9 cellular contexts compared by ENCODE assay signal in the genomic region with DNA sequence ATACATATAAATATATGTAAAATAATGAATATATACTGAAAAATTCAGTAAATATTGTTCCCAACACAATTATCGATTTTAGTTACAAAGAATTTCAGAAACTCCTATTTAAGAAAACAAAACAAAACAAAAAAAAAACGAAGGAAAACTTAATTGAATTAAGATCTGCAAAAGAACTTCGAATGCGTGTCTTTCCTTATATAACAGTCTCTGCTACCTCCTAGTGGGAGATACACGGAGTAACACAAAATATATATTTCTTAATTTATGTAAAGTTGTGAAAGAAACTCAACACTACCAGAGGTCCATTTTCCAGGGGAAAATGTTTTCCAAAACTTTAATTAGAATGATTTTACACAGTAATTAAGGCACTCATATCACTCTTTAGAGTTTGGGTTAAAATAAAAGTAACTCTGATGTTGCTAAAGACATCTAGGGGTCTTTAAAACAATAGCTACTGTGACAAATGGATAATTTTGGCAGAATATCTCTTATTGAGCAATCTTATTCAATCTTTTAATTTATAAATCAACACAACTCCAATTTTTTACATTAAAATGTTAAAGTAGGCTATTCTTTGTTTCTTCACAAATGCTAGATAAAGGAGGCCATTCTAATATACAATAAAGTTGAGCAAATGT. TPM values are rescaled to one million over a fixed set of nuclear protein-coding genes. Genes with fewer than 3 reads are reported as not detected.
A peak's percentile ranks its signal among the peaks of the same experiment; 100 is the strongest.
DNase-seq lines count a peak whose midpoint lies in the region; ATAC-seq and TF ChIP-seq lines count a peak whose summit lies in the region.
"Had no signal": no experiment of that assay in that cellular context is flagged by ENCODE, and none has a peak within 500 bp of the region (broad histone marks: within the 10 kb centered on the region; RNA-seq: fewer than 3 reads in every experiment).

No MANE protein-coding gene starts in this region.

- H3F3A ChIP-seq in PC-3 (ENCODE audit: low read length, unreplicated experiment), result no peaks in the 10 kb centered on the region

- BruUV-seq in PC-3 (replicated peaks; lab: Mats Ljungman, UMichigan), result no TSS peak

- no peak overlapping the region for H3K27ac Mint-ChIP-seq in activated naive CD4-positive, alpha-beta T cell treated with anti-CD3 and anti-CD28 coated beads, Interleukin-2, amount 10 ng/mL, durations not matched to agents 7 days and 5 days
- no peak overlapping the region for H3K27ac Mint-ChIP-seq in activated CD4-positive, alpha-beta T cell treated with anti-CD3 and anti-CD28 coated beads, Interleukin-2, amount 10 ng/mL, durations not matched to agents 7 days and 5 days
- no peak overlapping the region for H3K27ac Mint-ChIP-seq in stimulated activated naive B cell treated with anti-CD40 and anti-IgM and Interleukin-4, amounts not matched to agents 10 μg/mL and 1 μg/mL and 100 μg/mL, for 72 hours

- H3K4me3 ChIP-seq in left ventricle myocardium inferior (no peak overlapping the region), PC-3 (ENCODE audit: low read length) (no peak overlapping the region), fibroblast of pulmonary artery (replicated peaks; ENCODE audit: low read depth, low read length) (no peak overlapping the region)

- no peaks in the 10 kb centered on the region for H3K9me3 Mint-ChIP-seq in activated naive CD4-positive, alpha-beta T cell treated with anti-CD3 and anti-CD28 coated beads, Interleukin-2, amount 10 ng/mL, durations not matched to agents 7 days and 5 days
- no peaks in the 10 kb centered on the region for H3K9me3 Mint-ChIP-seq in activated CD4-positive, alpha-beta T cell treated with anti-CD3 and anti-CD28 coated beads, Interleukin-2, amount 10 ng/mL, durations not matched to agents 7 days and 5 days
- peaks cover 0 to 3% of the 10 kb centered on the region in 2 donors for H3K9me3 Mint-ChIP-seq in stimulated activated naive B cell treated with anti-CD40 and anti-IgM and Interleukin-4, amounts not matched to agents 10 μg/mL and 1 μg/mL and 100 μg/mL, for 72 hours

- no peak overlapping the region for H2AFZ ChIP-seq in PC-3 (ENCODE audit: low read length)

- CTCF ChIA-PET in PC-3 (lab: Charles Lee), result no interaction called here
- CTCF ChIA-PET in activated naive CD4-positive, alpha-beta T cell treated with anti-CD3 and anti-CD28 coated beads, Interleukin-2, amount 10 ng/mL, durations not matched to agents 7 days and 5 days (lab: Charles Lee), result interaction anchor here (0.6 kb wide), 1 partner anchor 519 kb away, joined by 3 read pairs; no protein-coding TSS in a partner anchor
- CTCF ChIA-PET in activated CD4-positive, alpha-beta T cell treated with anti-CD3 and anti-CD28 coated beads, Interleukin-2, amount 10 ng/mL, durations not matched to agents 7 days and 5 days (lab: Charles Lee), result no interaction called here

- H3K36me3 ChIP-seq in left ventricle myocardium inferior (peaks cover 38% of the 10 kb centered on the region), PC-3 (ENCODE audit: low read depth, low read length) (no peaks in the 10 kb centered on the region)
- H3K36me3 ChIP-seq: WERI-Rb-1 had no signal

- no peak overlapping the region for H3K4me3 Mint-ChIP-seq in activated naive CD4-positive, alpha-beta T cell treated with anti-CD3 and anti-CD28 coated beads, Interleukin-2, amount 10 ng/mL, durations not matched to agents 7 days and 5 days
- H3K4me3 Mint-ChIP-seq in activated CD4-positive, alpha-beta T cell treated with anti-CD3 and anti-CD28 coated beads, Interleukin-2, amount 10 ng/mL, durations not matched to agents 7 days and 5 days, result no peak overlapping the region
- H3K4me3 Mint-ChIP-seq in stimulated activated naive B cell treated with anti-CD40 and anti-IgM and Interleukin-4, amounts not matched to agents 10 μg/mL and 1 μg/mL and 100 μg/mL, for 72 hours, result no peak overlapping the region

- ATAC-seq in Right ventricle myocardium inferior (no peak), PC-3 (no peak)
- ATAC-seq in stimulated activated naive B cell treated with anti-CD40 and anti-IgM and Interleukin-4, amounts not matched to agents 10 μg/mL and 1 μg/mL and 100 μg/mL, for 72 hours (replicated peaks), result no peak

- no peak overlapping the region for H3K4me2 ChIP-seq in PC-3 (ENCODE audit: low read length)

- peaks cover 28% of the 10 kb centered on the region for H3K4me1 ChIP-seq in left ventricle myocardium inferior
- no peaks in the 10 kb centered on the region for H3K4me1 ChIP-seq in PC-3 (ENCODE audit: insufficient read depth, low read length)

- H3K4me1 Mint-ChIP-seq in activated naive CD4-positive, alpha-beta T cell treated with anti-CD3 and anti-CD28 coated beads, Interleukin-2, amount 10 ng/mL, durations not matched to agents 7 days and 5 days, result no peaks in the 10 kb centered on the region
- no peaks in the 10 kb centered on the region for H3K4me1 Mint-ChIP-seq in activated CD4-positive, alpha-beta T cell treated with anti-CD3 and anti-CD28 coated beads, Interleukin-2, amount 10 ng/mL, durations not matched to agents 7 days and 5 days
- H3K4me1 Mint-ChIP-seq in stimulated activated naive B cell treated with anti-CD40 and anti-IgM and Interleukin-4, amounts not matched to agents 10 μg/mL and 1 μg/mL and 100 μg/mL, for 72 hours, result no peaks in the 10 kb centered on the region

- TF ChIP-seq CTCF in left ventricle myocardium inferior (IDR thresholded peaks at IDR 0.05; ENCODE audit: borderline replicate concordance), result peak; percentile 48
- TF ChIP-seq CTCF in PC-3 (conservative IDR thresholded peaks at IDR 0.05; ENCODE audit: low read depth, low read length), result peak; percentile 58
- TF ChIP-seq CTCF in fibroblast of pulmonary artery (IDR thresholded peaks at IDR 0.05; ENCODE audit: low read length, missing control alignments), result peak; percentile 53

- H3K79me2 ChIP-seq in PC-3 (ENCODE audit: low read length), result no peaks in the 10 kb centered on the region

- H3K9me3 ChIP-seq in left ventricle myocardium inferior (replicated peaks) (no peaks in the 10 kb centered on the region), PC-3 (ENCODE audit: low read length) (no peaks in the 10 kb centered on the region)

- H4K20me1 ChIP-seq in PC-3 (ENCODE audit: low read length), result no peaks in the 10 kb centered on the region

- H3K9me2 ChIP-seq in PC-3 (replicated peaks; ENCODE audit: low read length), result no peaks in the 10 kb centered on the region

- H3K27me3 ChIP-seq in left ventricle myocardium inferior (ENCODE audit: low read depth) (no peaks in the 10 kb centered on the region), PC-3 (ENCODE audit: low read length) (no peaks in the 10 kb centered on the region)

- no peaks in the 10 kb centered on the region for H3K27me3 Mint-ChIP-seq in activated naive CD4-positive, alpha-beta T cell treated with anti-CD3 and anti-CD28 coated beads, Interleukin-2, amount 10 ng/mL, durations not matched to agents 7 days and 5 days
- H3K27me3 Mint-ChIP-seq in activated CD4-positive, alpha-beta T cell treated with anti-CD3 and anti-CD28 coated beads, Interleukin-2, amount 10 ng/mL, durations not matched to agents 7 days and 5 days, result no peaks in the 10 kb centered on the region
- no peaks in the 10 kb centered on the region for H3K27me3 Mint-ChIP-seq in stimulated activated naive B cell treated with anti-CD40 and anti-IgM and Interleukin-4, amounts not matched to agents 10 μg/mL and 1 μg/mL and 100 μg/mL, for 72 hours

- DNase-seq in left ventricle myocardium inferior (no peak), Right ventricle myocardium inferior (ENCODE audit: missing footprints) (no peak), PC-3 (peak; percentile 30), fibroblast of pulmonary artery (ENCODE audit: low read depth) (peak; percentile 64)
- DNase-seq in activated naive CD4-positive, alpha-beta T cell treated with anti-CD3 and anti-CD28 coated beads, Interleukin-2, amount 10 ng/mL, durations not matched to agents 7 days and 5 days, result no peak
- no peak for DNase-seq in activated CD4-positive, alpha-beta T cell treated with anti-CD3 and anti-CD28 coated beads, Interleukin-2, amount 10 ng/mL, durations not matched to agents 7 days and 5 days
- DNase-seq in activated T-cell treated with anti-CD3 and anti-CD28 coated beads, Interleukin-2, amount 50 U/mL, for 48 hours, result no peak
- DNase-seq in stimulated activated naive B cell treated with anti-CD40 and anti-IgM and Interleukin-4, amounts not matched to agents 10 μg/mL and 1 μg/mL and 100 μg/mL, for 72 hours, result no peak
- DNase-seq: WERI-Rb-1 had no signal

- H3K9ac ChIP-seq in PC-3 (ENCODE audit: low read length), result no peak overlapping the region

- H3K27ac ChIP-seq in left ventricle myocardium inferior (replicated peaks) (peak overlapping the region; percentile 69), PC-3 (ENCODE audit: low read length) (no peak overlapping the region)
- H3K27ac ChIP-seq: WERI-Rb-1 had no signal

- intact Hi-C loops in left ventricle myocardium inferior (cut with micrococcal nuclease), result no loop called here
- intact Hi-C loops in Right ventricle myocardium inferior (cut with DNase I), result no loop called here
- intact Hi-C loops in PC-3 (cut with micrococcal nuclease), result no loop called here

- H3K36me3 Mint-ChIP-seq in activated naive CD4-positive, alpha-beta T cell treated with anti-CD3 and anti-CD28 coated beads, Interleukin-2, amount 10 ng/mL, durations not matched to agents 7 days and 5 days, result no peaks in the 10 kb centered on the region
- H3K36me3 Mint-ChIP-seq in activated CD4-positive, alpha-beta T cell treated with anti-CD3 and anti-CD28 coated beads, Interleukin-2, amount 10 ng/mL, durations not matched to agents 7 days and 5 days (ENCODE audit: low read depth), result no peaks in the 10 kb centered on the region
- no peaks in the 10 kb centered on the region for H3K36me3 Mint-ChIP-seq in stimulated activated naive B cell treated with anti-CD40 and anti-IgM and Interleukin-4, amounts not matched to agents 10 μg/mL and 1 μg/mL and 100 μg/mL, for 72 hours

- POLR2A ChIA-PET in PC-3 (lab: Charles Lee; ENCODE audit: unreplicated experiment), result interaction anchor here (0.7 kb wide), 1 partner anchor 61 kb away, joined by 5 read pairs; no protein-coding TSS in a partner anchor
- POLR2A ChIA-PET in activated CD4-positive, alpha-beta T cell treated with anti-CD3 and anti-CD28 coated beads, Interleukin-2, amount 10 ng/mL, durations not matched to agents 7 days and 5 days (lab: Charles Lee), result no interaction called here

RNA-seq across cellular contexts. Expression of gene NEBL, which starts 41.6 kb away (rescaled TPM):
- total RNA-seq in left ventricle myocardium inferior (805 TPM), Right ventricle myocardium inferior (666 TPM), PC-3 (2014; rRNA removed) (14.7 and 18.8 TPM in 2 replicates)
- total RNA-seq in activated CD4-positive, alpha-beta T cell treated with anti-CD3 and anti-CD28 coated beads, Interleukin-2, amount 10 ng/mL, durations not matched to agents 7 days and 5 days, result not detected

Comparison
In these comparisons a context has a peak if more than half of its experiments do, and no peak if none do; other contexts are left out.
1. DNase-seq: peak in PC-3 (single experiment) and fibroblast of pulmonary artery (single experiment); none in left ventricle myocardium inferior (single experiment), Right ventricle myocardium inferior (single experiment), activated naive CD4-positive, alpha-beta T cell treated with anti-CD3 and anti-CD28 coated beads, Interleukin-2, amount 10 ng/mL, durations not matched to agents 7 days and 5 days (single experiment), activated CD4-positive, alpha-beta T cell treated with anti-CD3 and anti-CD28 coated beads, Interleukin-2, amount 10 ng/mL, durations not matched to agents 7 days and 5 days (single experiment), activated T-cell treated with anti-CD3 and anti-CD28 coated beads, Interleukin-2, amount 50 U/mL, for 48 hours (0 of 2) and stimulated activated naive B cell treated with anti-CD40 and anti-IgM and Interleukin-4, amounts not matched to agents 10 μg/mL and 1 μg/mL and 100 μg/mL, for 72 hours (single experiment).
2. RNA of gene NEBL, which starts 41.6 kb away (total RNA-seq): 805 TPM in left ventricle myocardium inferior (single experiment) and 666 TPM in Right ventricle myocardium inferior (single experiment); 14.7 to 18.8 TPM in PC-3 and not detected in activated CD4-positive, alpha-beta T cell treated with anti-CD3 and anti-CD28 coated beads, Interleukin-2, amount 10 ng/mL, durations not matched to agents 7 days and 5 days; every median in the first group is over 10 times any median in the second.
3. Peak in every context shown above with its lines, with median percentiles within 50 percentile points of each other: CTCF ChIP-seq.